Comparison of ENCODE assay signal across 31 cellular contexts in the genomic region with DNA sequence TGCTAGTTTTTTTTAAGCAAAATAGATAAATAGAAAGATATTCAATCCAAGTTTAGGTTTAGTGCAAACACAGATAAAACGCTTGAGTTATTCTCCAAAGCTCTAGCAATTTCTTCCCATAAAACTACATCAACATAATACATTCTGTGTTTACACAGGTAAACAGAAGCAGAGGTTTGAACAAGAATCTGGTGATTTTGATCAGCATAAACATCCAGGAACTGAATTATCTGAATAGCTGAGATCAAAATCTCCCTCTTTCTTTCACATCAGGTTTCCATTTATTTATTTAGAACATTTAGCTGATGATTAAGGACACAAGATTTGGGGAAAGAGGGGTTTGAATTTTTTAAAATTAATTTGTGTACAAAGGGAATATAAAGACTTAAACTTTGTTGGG.
"Had no signal": no experiment of that assay in that cellular context is flagged by ENCODE, and none has a peak within 500 bp of the region (broad histone marks: within the 10 kb centered on the region; RNA-seq: fewer than 3 reads in every experiment).

No MANE protein-coding gene starts in this region.

- H3K27me3 ChIP-seq: brain microvascular endothelial cell, dorsolateral prefrontal cortex, esophagus squamous epithelium, gastroesophageal sphincter, heart right ventricle, hepatocyte had no signal

- H3K36me3 ChIP-seq: brain microvascular endothelial cell, esophagus squamous epithelium, gastroesophageal sphincter, heart right ventricle had no signal

- H3K27ac ChIP-seq: brain microvascular endothelial cell, coronary artery, dorsolateral prefrontal cortex, epithelial cell of prostate, esophagus squamous epithelium, gastroesophageal sphincter, heart right ventricle, hepatocyte had no signal

- H3K79me2 ChIP-seq: hepatocyte had no signal

- H3K9me3 ChIP-seq: esophagus squamous epithelium, gastroesophageal sphincter, heart right ventricle had no signal

- H3K4me3 ChIP-seq: coronary artery, dorsolateral prefrontal cortex, esophagus squamous epithelium, gastroesophageal sphincter, heart right ventricle, hepatocyte had no signal

- H2AFZ ChIP-seq: hepatocyte had no signal

- DNase-seq: activated CD4-positive, alpha-beta memory T cell treated with anti-CD3 and anti-CD28 coated beads, Interleukin-2, amount 10 ng/mL, durations not matched to agents 7 days and 5 days; activated CD4-positive, alpha-beta T cell treated with anti-CD3 and anti-CD28 coated beads for 36 hours; activated CD4-positive, alpha-beta T cell treated with anti-CD3 and anti-CD28 coated beads, Interleukin-2, amount 10 ng/mL, durations not matched to agents 24 days and 14 days; activated CD4-positive, alpha-beta T cell treated with anti-CD3 and anti-CD28 coated beads, Interleukin-2, amount 50 U/mL, for 4 hours; activated CD4-positive, CD25-positive, alpha-beta regulatory T cell; activated CD4-positive, CD25-positive, alpha-beta regulatory T cell treated with anti-CD3 and anti-CD28 coated beads, Interleukin-2, amount 50 U/mL, for 72 hours; activated CD8-positive, alpha-beta memory T cell treated with anti-CD3 and anti-CD28 coated beads, Interleukin-2, amount 50 U/mL, for 48 hours; activated effector memory CD4-positive, alpha-beta T cell treated with Interleukin-2 at 50 U/mL for 16 hours; activated gamma-delta T cell treated with Interleukin-2 at 50 U/mL for 16 hours; activated naive CD4-positive, alpha-beta T cell treated with anti-CD3 and anti-CD28 coated beads, Interleukin-2, amount 50 U/mL, for 16 hours; activated naive CD4-positive, alpha-beta T cell treated with Interleukin-2 at 50 U/mL for 16 hours; activated T-cell treated with anti-CD3 and anti-CD28 coated beads for 4 hours; activated T-cell treated with anti-CD3 and anti-CD28 coated beads, Interleukin-2, amount 50 U/mL, for 24 hours; activated T-cell treated with anti-CD3 and anti-CD28 coated beads, Interleukin-2, amount 50 U/mL, for 72 hours; amniotic stem cell; anterior cingulate cortex; brain microvascular endothelial cell; dorsolateral prefrontal cortex; effector memory CD4-positive, alpha-beta T cell; endodermal cell; esophagus squamous epithelium; foreskin melanocyte; heart right ventricle; T-helper 17 cell; T1000 had no signal

- FAIRE-seq: astrocyte, bronchial epithelial cell had no signal

- H3K4me2 ChIP-seq: hepatocyte had no signal

- ATAC-seq: activated CD4-positive, alpha-beta T cell treated with anti-CD3 and anti-CD28 coated beads for 36 hours; activated T-cell treated with anti-CD3 and anti-CD28 coated beads, Interleukin-2, amount 50 U/mL, for 72 hours; gastroesophageal sphincter; heart right ventricle; T-helper 17 cell had no signal
